Comparison of ENCODE assay signal across 1 cellular context in genomic region chr10:61834519-61834918, GRCh38.
TF ChIP-seq lines count a peak whose summit lies in the region.

No MANE protein-coding gene starts in this region.

TF ChIP-seq in SK-N-SH, 30 proteins besides CTCF, POLR2A, EP300 and RAD21 (continued from another document):
- TF ChIP-seq REST (IDR thresholded peaks at IDR 0.05; ENCODE audit: low read depth, low read length) (no peak), ZBTB33 (IDR thresholded peaks at IDR 0.05; ENCODE audit: borderline replicate concordance, low read depth) (no peak), POLR2AphosphoS5 (IDR thresholded peaks at IDR 0.05; ENCODE audit: low read depth, low read length) (no peak), FOXM1 (IDR thresholded peaks at IDR 0.05; ENCODE audit: low read depth) (no peak), JUND (IDR thresholded peaks at IDR 0.05) (no peak), FOSL2 (IDR thresholded peaks at IDR 0.05; ENCODE audit: borderline replicate concordance, low read depth) (no peak), RFX5 (IDR thresholded peaks at IDR 0.05; ENCODE audit: low read length) (no peak), MXI1 (IDR thresholded peaks at IDR 0.05; ENCODE audit: low read depth, low read length) (no peak), NRF1 (IDR thresholded peaks at IDR 0.05; ENCODE audit: low read depth, low read length) (no peak)
